Comparison of ENCODE assay signal across 10 cellular contexts in the genomic region with DNA sequence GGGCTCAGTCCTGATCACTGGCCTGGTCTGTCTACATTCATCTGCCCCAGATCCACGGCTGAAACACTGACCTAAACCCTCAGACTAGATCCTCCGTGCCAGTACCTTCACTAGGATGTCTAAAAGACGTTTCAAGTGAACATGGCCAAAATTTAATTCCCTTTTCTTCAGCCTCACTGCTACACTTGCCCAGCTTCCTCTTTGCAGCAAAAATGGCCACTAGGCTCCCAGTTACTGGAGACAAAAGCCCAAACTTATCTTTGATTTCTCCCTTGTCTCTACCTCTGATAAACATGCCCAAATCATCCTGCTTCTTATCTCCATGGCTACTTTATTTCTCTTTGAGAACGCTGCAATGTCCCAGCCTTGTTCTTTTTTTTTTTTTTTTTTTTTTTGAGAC. TPM values are rescaled to one million over a fixed set of nuclear protein-coding genes. Genes with fewer than 3 reads are reported as not detected.
DNase-seq lines count a peak whose midpoint lies in the region; ATAC-seq and TF ChIP-seq lines count a peak whose summit lies in the region.
"Had no signal": no experiment of that assay in that cellular context is flagged by ENCODE, and none has a peak within 500 bp of the region (broad histone marks: within the 10 kb centered on the region; RNA-seq: fewer than 3 reads in every experiment).

No MANE protein-coding gene starts in this region.

- H3K9me3 ChIP-seq in mammary epithelial cell (replicated peaks; ENCODE audit: insufficient read depth, low read length) (no peaks in the 10 kb centered on the region), right lobe of liver (no peaks in the 10 kb centered on the region), transverse colon (no peaks in the 10 kb centered on the region)

- in situ Hi-C loops in mammary epithelial cell (cut with MboI; ENCODE audit: low sequenced_read_pairs in 2 of 2) (no loop called here), transverse colon (cut with MboI; ENCODE audit: low pct_ligation_motif_present in 1 of 4, low pct_unique_long_range_greater_than_20kb in 1 of 4, low sequenced_read_pairs in 3 of 4) (no loop called here)

- H3K79me2 ChIP-seq in mammary epithelial cell (ENCODE audit: insufficient read depth, low read length), result peaks cover 31% of the 10 kb centered on the region

- no peak overlapping the region for H3K9ac ChIP-seq in mammary epithelial cell (ENCODE audit: insufficient read depth, low read length)

- H3K4me3 ChIP-seq in mammary epithelial cell (replicated peaks in 1 of 3; ENCODE audit: insufficient read depth in 1 of 3, low read depth in 2 of 3, low read length in 3 of 3) (no peak overlapping the region), right lobe of liver (peak overlapping the region in 1 of 3 donors; percentile 55), transverse colon (peak overlapping the region in 1 of 4 donors; percentile 62)

- ATAC-seq in WTC11, result no peak
- no peak for ATAC-seq in right lobe of liver
- ATAC-seq in HG03378 (IDR thresholded peaks at IDR 0.05; ENCODE audit: unreplicated experiment), result no peak
- ATAC-seq in GM18520 (IDR thresholded peaks at IDR 0.05; ENCODE audit: unreplicated experiment), result no peak
- ATAC-seq: left lobe of liver had no signal

- intact Hi-C loops in MCF 10A (cut with micrococcal nuclease) (no loop called here), mammary epithelial cell (cut with micrococcal nuclease) (no loop called here), right lobe of liver (cut with DNase I) (no loop called here), transverse colon (cut with DNase I; ENCODE audit: low total_unique reads) (loop anchor here (10.0 kb wide), 1 partner anchor 1946 kb away; the partner anchor contains the start of gene GLYCTK)

- peak overlapping the region; percentile 85 for H3K4me3 Mint-ChIP-seq in MCF 10A (ENCODE audit: unreplicated experiment)
- peak overlapping the region; percentile 95 for H3K4me3 Mint-ChIP-seq in WTC11

- no peak overlapping the region for H3K27ac ChIP-seq in mammary epithelial cell (ENCODE audit: insufficient read depth, low read depth, low read length)
- peak overlapping the region in 2 of 3 donors; percentile 86 to 95 for H3K27ac ChIP-seq in right lobe of liver
- peak overlapping the region; percentile 93 to 99 (median 98) for H3K27ac ChIP-seq in transverse colon

- H3K9me3 Mint-ChIP-seq in MCF 10A (ENCODE audit: unreplicated experiment) (no peaks in the 10 kb centered on the region), WTC11 (no peaks in the 10 kb centered on the region)

- no peak overlapping the region for H2AFZ ChIP-seq in mammary epithelial cell (ENCODE audit: low read depth, low read length)

- H3K4me1 Mint-ChIP-seq in MCF 10A (ENCODE audit: insufficient read depth, unreplicated experiment), result peaks cover 18% of the 10 kb centered on the region
- H3K4me1 Mint-ChIP-seq in WTC11, result peaks cover 33% of the 10 kb centered on the region

- no peak for DNase-seq in MCF 10A (ENCODE audit: unreplicated experiment)
- no peak for DNase-seq in mammary epithelial cell
- DNase-seq in WTC11 (ENCODE audit: low spot score), result no peak
- DNase-seq in right lobe of liver, result no peak
- no peak for DNase-seq in transverse colon
- DNase-seq in NCI-H2029 treated with DMSO at 0.1 percent for 48 hours (lab: John Stamatoyannopoulos, UW), result no peak
- DNase-seq: DMS79 had no signal

- TF ChIP-seq EP300 in transverse colon (IDR thresholded peaks at IDR 0.05; ENCODE audit: low read depth), result no peak

- H3K27ac Mint-ChIP-seq in MCF 10A (ENCODE audit: low read depth, unreplicated experiment), result no peak overlapping the region
- no peak overlapping the region for H3K27ac Mint-ChIP-seq in WTC11

- TF ChIP-seq POLR2A in right lobe of liver (IDR thresholded peaks at IDR 0.05), result no peak
- TF ChIP-seq POLR2A in transverse colon (IDR thresholded peaks at IDR 0.05), result no peak

- no peak for TF ChIP-seq CTCF in MCF 10A (IDR thresholded peaks at IDR 0.05; ENCODE audit: unreplicated experiment)
- TF ChIP-seq CTCF in mammary epithelial cell (conservative IDR thresholded peaks at IDR 0.05 in 1 of 2, IDR thresholded peaks at IDR 0.05 in 1 of 2; ENCODE audit: extremely low read depth in 1 of 2, insufficient read depth in 1 of 2, low read depth in 1 of 2, low read length in 2 of 2), result no peak
- no peak for TF ChIP-seq CTCF in WTC11 (IDR thresholded peaks at IDR 0.05)
- no peak for TF ChIP-seq CTCF in right lobe of liver (IDR thresholded peaks at IDR 0.05)
- no peak for TF ChIP-seq CTCF in transverse colon (IDR thresholded peaks at IDR 0.05)

- CTCF ChIA-PET in MCF 10A (lab: Yijun Ruan, JAX), result interaction anchor here (0.6 to 4.6 kb wide), 4 partner anchors 9 to 1604 kb away, joined by 5 to 40 read pairs (median 12); partner anchors contain the start of genes CYB561D2 and NPRL2
- CTCF ChIA-PET in mammary epithelial cell (lab: Charles Lee; ENCODE audit: low non-redundant PET), result no interaction called here
- CTCF ChIA-PET in WTC11 (lab: Charles Lee), result interaction anchor here (0.7 to 2.3 kb wide), 2 partner anchors 36 to 92 kb away, joined by 3 to 12 read pairs; partner anchors contain the start of gene HYAL1

- no peaks in the 10 kb centered on the region for H4K20me1 ChIP-seq in mammary epithelial cell (ENCODE audit: insufficient read depth, low read length)

- H3K36me3 ChIP-seq in mammary epithelial cell (ENCODE audit: insufficient read depth, low read length) (no peaks in the 10 kb centered on the region), right lobe of liver (no peaks in the 10 kb centered on the region), transverse colon (no peaks in the 10 kb centered on the region)

- POLR2A ChIA-PET in MCF 10A (lab: Yijun Ruan, JAX), result interaction anchor here (3.9 to 4.9 kb wide), 2 partner anchors 10 kb away, joined by 58 to 79 read pairs; partner anchors contain the start of genes CYB561D2, NPRL2 and TUSC2
- POLR2A ChIA-PET in WTC11 (lab: Charles Lee), result interaction anchor here (0.6 kb wide), 1 partner anchor 127 kb away, joined by 4 read pairs; no protein-coding TSS in a partner anchor

- dilution Hi-C loops in mammary epithelial cell (cut with HindIII; ENCODE audit: low sequenced_read_pairs), result no loop called here

- H3K4me1 ChIP-seq in mammary epithelial cell (ENCODE audit: insufficient read depth, low read length), result peaks cover 34% of the 10 kb centered on the region
- H3K4me1 ChIP-seq in right lobe of liver, result peaks cover 0 to 22% (median 8%) of the 10 kb centered on the region in 4 donors
- H3K4me1 ChIP-seq in transverse colon, result peaks cover 26 to 64% (median 52%) of the 10 kb centered on the region in 4 donors

- no peak overlapping the region for H3K4me2 ChIP-seq in mammary epithelial cell (ENCODE audit: insufficient read depth, low read depth, low read length)

- H3K36me3 Mint-ChIP-seq in MCF 10A (ENCODE audit: insufficient read depth, unreplicated experiment), result peaks cover 14% of the 10 kb centered on the region
- H3K36me3 Mint-ChIP-seq in WTC11, result no peaks in the 10 kb centered on the region

- H3K27me3 Mint-ChIP-seq in MCF 10A (ENCODE audit: insufficient read depth, unreplicated experiment) (no peaks in the 10 kb centered on the region), WTC11 (ENCODE audit: low read depth) (peaks cover 60% of the 10 kb centered on the region)

- BruUV-seq in MCF 10A (replicated peaks; lab: Mats Ljungman, UMichigan) (no TSS peak), mammary epithelial cell (replicated peaks; lab: Mats Ljungman, UMichigan) (no TSS peak)

- H3K27me3 ChIP-seq in mammary epithelial cell (ENCODE audit: insufficient read depth, low read length) (no peaks in the 10 kb centered on the region), right lobe of liver (no peaks in the 10 kb centered on the region), transverse colon (no peaks in the 10 kb centered on the region)

- WGBS in mammary epithelial cell (ENCODE audit: low coverage, missing lambda C conversion rate), result 100% methylated on average over 4 of the region's 4 CpGs
- 63% methylated on average over 2 of the region's 4 CpGs for WGBS in right lobe of liver (ENCODE audit: insufficient coverage, low coverage, low lambda C conversion rate, missing lambda C conversion rate)
- WGBS in transverse colon (ENCODE audit: low coverage in 1 of 2), 2 donors, result 44 to 60% methylated on average over 1 to 4 of the region's 4 CpGs

TF ChIP-seq in WTC11, 78 proteins besides CTCF, POLR2A, EP300 and RAD21 (continues in another document):
- no peak for TF ChIP-seq ETV6 (CRISPR knock-in tag; IDR thresholded peaks at IDR 0.05)

RNA-seq across cellular contexts. Expression of gene RASSF1, which starts 1.6 kb away (rescaled TPM):
- total RNA-seq in MCF 10A (2022) (24.3 and 32.0 TPM in 2 replicates), mammary epithelial cell (10 to 100 TPM in 1 of 2 donors, 1 to 10 TPM in 1; 9.2 to 23.3 TPM), WTC11 (2021) (13.2 to 14.5 TPM (median 14.5 TPM) in 3 replicates), right lobe of liver (10 to 100 TPM in 3 of 6 experiments, 1 to 10 TPM in 3; 5.2 to 17.8 (median 9.1) TPM), transverse colon (10 to 100 TPM in 3 of 4 donors, 1 to 10 TPM in 1; 9.8 to 29.2 (median 21.7) TPM)
- 29.2 TPM for polyA plus RNA-seq in mammary epithelial cell
- polyA minus RNA-seq in mammary epithelial cell, result 3.3 TPM

RNA-seq across cellular contexts. Expression of gene ZMYND10, which starts 6.5 kb away (rescaled TPM):
- total RNA-seq in MCF 10A (2022) (0.68 and 1.0 TPM in 2 replicates), mammary epithelial cell (under 1 TPM; 0.33 to 0.52 TPM), WTC11 (2021) (0.46 to 0.80 TPM (median 0.74 TPM) in 3 replicates), right lobe of liver (under 1 TPM; 0.25 to 0.70 (median 0.46) TPM), transverse colon (not detected)
- polyA plus RNA-seq in mammary epithelial cell, result 0.33 TPM
- not detected for polyA minus RNA-seq in mammary epithelial cell

RNA-seq across cellular contexts. Expression of gene TUSC2, which starts 11.0 kb away (rescaled TPM):
- total RNA-seq in MCF 10A (2022) (14.5 and 20.4 TPM in 2 replicates), mammary epithelial cell (10 to 100 TPM; 22.0 to 22.4 TPM), WTC11 (2021) (34.7 to 41.1 TPM (median 38.0 TPM) in 3 replicates), right lobe of liver (10 to 100 TPM in 5 of 6 experiments, 1 to 10 TPM in 1; 9.7 to 36.9 (median 12.5) TPM), transverse colon (10 to 100 TPM in 3 of 4 donors, 1 to 10 TPM in 1; 7.9 to 39.6 (median 28.0) TPM)
- 34.4 TPM for polyA plus RNA-seq in mammary epithelial cell
- 27.6 TPM for polyA minus RNA-seq in mammary epithelial cell

RNA-seq across cellular contexts. Expression of gene NPRL2, which starts 11.6 kb away (rescaled TPM):
- 21.1 and 22.1 TPM in 2 replicates for total RNA-seq in MCF 10A (2022)
- 10 to 100 TPM; 15.6 to 17.7 TPM for total RNA-seq in mammary epithelial cell
- polyA plus RNA-seq in mammary epithelial cell, result 34.8 TPM
- polyA minus RNA-seq in mammary epithelial cell, result 28.7 TPM
- total RNA-seq in WTC11 (2021), result 20.6 to 26.6 TPM (median 23.9 TPM) in 3 replicates
- 10 to 100 TPM; 10.6 to 18.3 (median 14.4) TPM for total RNA-seq in right lobe of liver
- total RNA-seq in transverse colon, result 10 to 100 TPM in 2 of 4 donors, 1 to 10 TPM in 2; 6.0 to 29.2 (median 13.1) TPM

RNA-seq across cellular contexts. Expression of gene CYB561D2, which starts 11.7 kb away (rescaled TPM):
- total RNA-seq in MCF 10A (2022) (24.0 and 24.1 TPM in 2 replicates), mammary epithelial cell (10 to 100 TPM; 10.0 to 11.9 TPM), WTC11 (2021) (9.8 to 12.0 TPM (median 11.3 TPM) in 3 replicates), right lobe of liver (10 to 100 TPM; 14.3 to 29.4 (median 20.7) TPM), transverse colon (10 to 100 TPM; 23.7 to 53.9 (median 35.6) TPM)
- polyA plus RNA-seq in mammary epithelial cell, result 24.4 TPM
- 8.0 TPM for polyA minus RNA-seq in mammary epithelial cell
